ENCODE assay signal across 8 cellular contexts in the genomic region with DNA sequence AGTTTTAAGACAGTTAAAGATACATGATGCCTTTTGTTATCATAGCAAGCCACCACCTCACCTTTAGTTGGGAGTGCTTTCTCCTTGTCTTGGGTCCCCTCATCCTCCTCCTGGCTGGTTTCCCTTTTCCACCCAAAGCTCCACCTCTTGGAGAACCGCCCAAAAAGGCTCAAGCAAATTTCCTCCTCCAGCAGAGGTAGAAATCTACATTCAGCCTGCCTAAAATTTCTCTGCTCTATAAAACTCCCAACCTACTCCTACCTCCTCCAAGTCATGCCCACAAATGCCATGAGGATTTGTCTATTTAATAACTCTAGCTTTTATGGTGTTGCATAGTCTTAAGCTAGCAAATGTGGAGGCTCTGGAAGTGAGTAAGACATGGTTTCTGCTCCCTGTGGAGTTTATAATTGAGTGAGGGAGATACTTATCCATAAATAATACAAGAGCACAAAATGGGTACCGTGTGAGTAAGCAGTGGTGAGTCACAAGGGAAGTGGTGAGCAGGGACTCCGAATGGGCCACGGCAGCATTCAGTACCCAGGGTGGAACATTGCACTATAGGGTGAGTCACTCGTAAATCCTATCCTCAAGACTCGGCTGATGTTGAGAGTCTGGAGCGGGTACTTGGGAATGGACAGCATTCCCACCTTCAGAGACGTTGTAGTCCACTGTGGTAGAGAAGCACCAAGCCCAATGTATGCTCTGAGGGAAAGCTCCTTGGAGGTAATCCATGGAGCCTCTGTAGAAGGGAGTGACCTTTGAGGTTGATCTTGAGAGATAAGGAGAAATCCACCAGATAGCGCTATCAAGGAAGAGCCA.
DNase-seq lines count a peak whose midpoint lies in the region; ATAC-seq, FAIRE-seq and TF ChIP-seq lines count a peak whose summit lies in the region.

No MANE protein-coding gene starts in this region.

- TF ChIP-seq CTCF in keratinocyte (optimal IDR thresholded peaks at IDR 0.05 in 1 of 3, IDR thresholded peaks at IDR 0.05 in 1 of 3, conservative IDR thresholded peaks at IDR 0.05 in 1 of 3; ENCODE audit: extremely low read depth in 1 of 3, insufficient read depth in 2 of 3, low read length in 3 of 3), result peak in 1 of 3 experiments; percentile 6

- H3K9ac ChIP-seq in keratinocyte (ENCODE audit: control insufficient read depth, extremely low read depth, insufficient read depth, low read length), result peak overlapping the region; percentile 55

- H3K27ac ChIP-seq in keratinocyte (ENCODE audit: control insufficient read depth, insufficient read depth, low read length), result peak overlapping the region; percentile 92

- no peaks in the 10 kb centered on the region for H3K9me1 ChIP-seq in keratinocyte (ENCODE audit: control insufficient read depth, extremely low read depth, insufficient read depth, low read length)

- H3K4me1 ChIP-seq in keratinocyte (ENCODE audit: control insufficient read depth, extremely low read depth, insufficient read depth, low read length), result peaks cover 29% of the 10 kb centered on the region

- ATAC-seq in GM18498 (IDR thresholded peaks at IDR 0.05; ENCODE audit: unreplicated experiment) (peak; percentile 64), HG02970 (IDR thresholded peaks at IDR 0.05; ENCODE audit: low FRiP score, unreplicated experiment) (no peak)

- dilution Hi-C loops in keratinocyte (cut with MboI; ENCODE audit: extremely low pct_ligation_motif_present, low sequenced_read_pairs), result no loop called here

- no peaks in the 10 kb centered on the region for H3K9me3 ChIP-seq in keratinocyte (ENCODE audit: control insufficient read depth, low read depth, low read length)

- no peaks in the 10 kb centered on the region for H3K27me3 ChIP-seq in keratinocyte (ENCODE audit: control insufficient read depth, extremely low read depth, insufficient read depth, low read length)

- no peaks in the 10 kb centered on the region for H4K20me1 ChIP-seq in keratinocyte (ENCODE audit: control insufficient read depth, extremely low read depth, insufficient read depth, low read length)

- DNase-seq in SIG-M5 (lab: John Stamatoyannopoulos, UW) (peak; percentile 89), keratinocyte (ENCODE audit: low read depth, low spot score) (peak; percentile 90), NCI-H1048 (lab: John Stamatoyannopoulos, UW) (no peak), NCI-H82 treated with DMSO at 0.1 percent for 48 hours (lab: John Stamatoyannopoulos, UW; ENCODE audit: unreplicated experiment) (no peak)
- DNase-seq in activated gamma-delta T cell treated with anti-CD3 and anti-CD28 coated beads, Interleukin-2, amount 50 U/mL, for 16 hours (ENCODE audit: low read depth), result peak; percentile 23
- peak; percentile 15 to 49 for DNase-seq in stimulated activated CD8-positive, alpha-beta memory T cell treated with anti-CD3 and anti-CD28 coated beads, Interleukin-15, amount 100 ng/mL, for 4 hours (ENCODE audit: low read depth in 2 of 2)

- FAIRE-seq in keratinocyte (lab: Jason Lieb, UNC), result peak; percentile 97

- H2AFZ ChIP-seq in keratinocyte (ENCODE audit: control insufficient read depth, low read length), result peak overlapping the region; percentile 42

- no peaks in the 10 kb centered on the region for H3K36me3 ChIP-seq in keratinocyte (ENCODE audit: control insufficient read depth in 2 of 2, extremely low read depth in 1 of 2, insufficient read depth in 2 of 2, low read length in 2 of 2)

- no peaks in the 10 kb centered on the region for H3K79me2 ChIP-seq in keratinocyte (ENCODE audit: control insufficient read depth, insufficient read depth, low read length)

- peak overlapping the region in 2 of 3 experiments; percentile 31 to 45 for H3K4me3 ChIP-seq in keratinocyte (ENCODE audit: control insufficient read depth in 2 of 3, extremely low read depth in 1 of 3, insufficient read depth in 2 of 3, low read depth in 1 of 3, low read length in 3 of 3)

- H3K4me2 ChIP-seq in keratinocyte (ENCODE audit: control insufficient read depth, extremely low read depth, insufficient read depth, low read depth, low read length), result peak overlapping the region; percentile 87

Comparison
In these comparisons a context has a peak if more than half of its experiments do, and no peak if none do; other contexts are left out.
1. DNase-seq: peak in SIG-M5 (single experiment), activated gamma-delta T cell treated with anti-CD3 and anti-CD28 coated beads, Interleukin-2, amount 50 U/mL, for 16 hours (single experiment), keratinocyte (single experiment) and stimulated activated CD8-positive, alpha-beta memory T cell treated with anti-CD3 and anti-CD28 coated beads, Interleukin-15, amount 100 ng/mL, for 4 hours (2 of 2); none in NCI-H1048 (single experiment) and NCI-H82 treated with DMSO at 0.1 percent for 48 hours (single experiment).